In the genomic region with DNA sequence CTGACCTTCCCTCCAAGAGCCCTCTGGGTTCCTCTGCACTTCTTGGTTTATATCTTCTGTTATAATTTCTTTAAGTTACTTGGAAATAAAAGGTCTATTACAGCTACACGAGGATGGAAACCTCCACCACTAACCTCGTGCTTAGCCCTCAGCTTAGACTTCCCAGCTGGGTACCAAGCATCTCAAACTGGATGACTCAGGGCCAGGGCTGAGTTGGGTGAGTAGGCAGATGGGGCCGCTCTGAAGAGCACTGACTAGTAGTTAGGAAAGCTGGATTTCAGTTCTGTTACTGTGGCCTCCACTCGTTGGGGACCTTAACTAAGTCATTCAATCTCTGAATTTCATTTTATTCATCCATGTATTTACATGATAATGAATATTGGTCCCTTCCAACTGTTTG, we compare ENCODE assay signal across 11 cellular contexts.
A peak's percentile ranks its signal among the peaks of the same experiment; 100 is the strongest.
DNase-seq lines count a peak whose midpoint lies in the region; ATAC-seq and TF ChIP-seq lines count a peak whose summit lies in the region.
"Had no signal": no experiment of that assay in that cellular context is flagged by ENCODE, and none has a peak within 500 bp of the region (broad histone marks: within the 10 kb centered on the region; RNA-seq: fewer than 3 reads in every experiment).

No MANE protein-coding gene starts in this region.

- H3K36me3 ChIP-seq in BE2C, result peaks cover 9% of the 10 kb centered on the region; the same call in 1 of the 2 replicates
- H3K36me3 ChIP-seq: left ventricle myocardium inferior, vagina had no signal

- DNase-seq in BE2C (peak; percentile 14), H4 (ENCODE audit: low spot score) (peak; percentile 53), RWPE1 (ENCODE audit: low spot score) (peak; percentile 16), hepatic stellate cell (ENCODE audit: low spot score) (peak; percentile 21), GM13977 (ENCODE audit: low spot score) (no peak), COLO829 (ENCODE audit: low spot score) (no peak)

- no peak overlapping the region for H3K4me3 ChIP-seq in BE2C (ENCODE audit: low read depth, low read length)

- H3K9me3 ChIP-seq in BE2C, result no peaks in the 10 kb centered on the region
- H3K9me3 ChIP-seq: left ventricle myocardium inferior, vagina had no signal

- H3K27ac ChIP-seq in RWPE1, result no peak overlapping the region
- H3K27ac ChIP-seq: left ventricle myocardium inferior, SK-N-MC had no signal

- POLR2A ChIA-PET in RWPE1 (lab: Yijun Ruan, JAX; ENCODE audit: low non-redundant PET), result no interaction called here

- in situ Hi-C loops in GM13977 (cut with MboI; ENCODE audit: low pct_unique_long_range_greater_than_20kb, low sequenced_read_pairs, unreplicated experiment), result no loop called here

- peaks cover 6% of the 10 kb centered on the region; the same call in 1 of the 2 replicates for H3K4me1 ChIP-seq in BE2C
- H3K4me1 ChIP-seq: vagina had no signal

- CTCF ChIA-PET in RWPE1 (lab: Yijun Ruan, JAX), result interaction anchor here (0.6 to 1.3 kb wide), 11 partner anchors 10 to 1134 kb away, joined by 3 to 11 read pairs (median 3); no protein-coding TSS in a partner anchor

- TF ChIP-seq CTCF in BE2C (IDR thresholded peaks at IDR 0.05; ENCODE audit: low read depth, low read length) (no peak), RWPE1 (conservative IDR thresholded peaks at IDR 0.05; ENCODE audit: low read depth) (no peak), GM13977 (IDR thresholded peaks at IDR 0.05; ENCODE audit: extremely low read depth, insufficient read depth, missing control alignments) (no peak)

- ATAC-seq in GM19324 (IDR thresholded peaks at IDR 0.05; ENCODE audit: low FRiP score, unreplicated experiment), result no peak

- H3K27me3 ChIP-seq in BE2C, result no peaks in the 10 kb centered on the region
- H3K27me3 ChIP-seq: dorsolateral prefrontal cortex, vagina had no signal

Comparison
In these comparisons a context has a peak if more than half of its experiments do, and no peak if none do; other contexts are left out.
1. DNase-seq: peak in BE2C (single experiment), H4 (single experiment), RWPE1 (single experiment) and hepatic stellate cell (single experiment); none in GM13977 (single experiment) and COLO829 (single experiment).